17 cellular contexts compared by ENCODE assay signal in the genomic region with DNA sequence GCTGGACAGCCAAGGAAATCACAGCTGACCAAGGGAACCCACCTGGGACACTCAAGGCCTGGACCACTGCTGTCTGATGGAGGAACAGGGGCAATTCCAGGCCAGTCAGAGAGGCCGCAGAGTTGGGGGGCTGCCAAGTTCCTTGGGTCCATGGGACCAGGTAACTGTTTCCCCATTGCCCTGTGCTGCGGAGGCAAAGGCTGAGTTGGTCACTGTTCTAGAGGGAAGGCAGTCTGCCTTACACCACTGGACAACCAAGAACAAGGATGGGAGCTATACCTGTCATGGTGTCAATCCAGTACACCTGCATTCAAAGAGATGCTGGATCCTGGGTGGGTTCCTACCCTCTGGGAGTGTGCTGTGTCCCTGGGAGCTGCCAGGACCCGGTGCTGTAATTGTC. TPM values are rescaled to one million over a fixed set of nuclear protein-coding genes. Genes with fewer than 3 reads are reported as not detected.
DNase-seq lines count a peak whose midpoint lies in the region; ATAC-seq and TF ChIP-seq lines count a peak whose summit lies in the region.
"Had no signal": no experiment of that assay in that cellular context is flagged by ENCODE, and none has a peak within 500 bp of the region (broad histone marks: within the 10 kb centered on the region; RNA-seq: fewer than 3 reads in every experiment).

No MANE protein-coding gene starts in this region.

- H3K36me3 ChIP-seq in Peyer's patch = no peaks in the 10 kb centered on the region
- peaks cover 7% of the 10 kb centered on the region for H3K36me3 ChIP-seq in effector memory CD4-positive, alpha-beta T cell (ENCODE audit: control insufficient read depth, insufficient read depth, low read length)
- no peaks in the 10 kb centered on the region for H3K36me3 ChIP-seq in OCI-LY7 (ENCODE audit: insufficient read depth, low read length)
- H3K36me3 ChIP-seq: heart left ventricle, sigmoid colon, thoracic aorta had no signal

- no peaks in the 10 kb centered on the region for H3K79me2 ChIP-seq in OCI-LY7 (ENCODE audit: insufficient read depth, low read depth, low read length)

- TF ChIP-seq CTCF in Peyer's patch (IDR thresholded peaks at IDR 0.05) (no peak), OCI-LY7 (conservative IDR thresholded peaks at IDR 0.05; ENCODE audit: low read length) (no peak)

- POLR2A ChIA-PET in OCI-LY7 (lab: Charles Lee) = interaction anchor here (0.9 to 3.0 kb wide), 4 partner anchors 10 to 138 kb away, joined by 3 to 14 read pairs (median 3); partner anchors contain the start of gene SP140L

- ATAC-seq in activated naive CD4-positive, alpha-beta T cell treated with anti-CD3 and anti-CD28 coated beads, Interleukin-2, amount 50 U/mL, for 72 hours = no peak
- ATAC-seq: body of pancreas, heart left ventricle, PC-3, WTC11 had no signal

- no peak overlapping the region for H3K4me3 ChIP-seq in Peyer's patch
- no peak overlapping the region for H3K4me3 ChIP-seq in effector memory CD4-positive, alpha-beta T cell (ENCODE audit: insufficient read depth, low read depth, low read length, poor library complexity, severe bottlenecking)
- H3K4me3 ChIP-seq in OCI-LY7 (ENCODE audit: low read depth, low read length, poor library complexity, severe bottlenecking) = no peak overlapping the region
- H3K4me3 ChIP-seq: body of pancreas, heart left ventricle, sigmoid colon, thoracic aorta had no signal

- peaks cover 0 to 2% of the 10 kb centered on the region in 2 donors for H3K9me3 Mint-ChIP-seq in activated naive CD4-positive, alpha-beta T cell treated with anti-CD3 and anti-CD28 coated beads, Interleukin-2, amount 50 U/mL, for 72 hours

- H3K27me3 ChIP-seq in Peyer's patch = no peaks in the 10 kb centered on the region
- no peaks in the 10 kb centered on the region for H3K27me3 ChIP-seq in effector memory CD4-positive, alpha-beta T cell (replicated peaks; ENCODE audit: control insufficient read depth, insufficient read depth, low read length, poor library complexity, severe bottlenecking)
- H3K27me3 ChIP-seq: body of pancreas, heart left ventricle, sigmoid colon had no signal

- no peaks in the 10 kb centered on the region for H3K9me3 ChIP-seq in Peyer's patch
- H3K9me3 ChIP-seq in effector memory CD4-positive, alpha-beta T cell (ENCODE audit: control insufficient read depth, low read length) = no peaks in the 10 kb centered on the region
- peaks cover under 1% of the 10 kb centered on the region; the same call in 1 of the 2 replicates for H3K9me3 ChIP-seq in OCI-LY7 (ENCODE audit: low read length)
- H3K9me3 ChIP-seq: body of pancreas, thoracic aorta had no signal

- intact Hi-C loops in OCI-LY7 (cut with micrococcal nuclease; ENCODE audit: unreplicated experiment) = loop anchor here (5.0 kb wide), 2 partner anchors 90 to 110 kb away; partner anchors contain the start of gene SP140

- TF ChIP-seq POLR2A in Peyer's patch (IDR thresholded peaks at IDR 0.05) = no peak

- no peak for DNase-seq in activated naive CD4-positive, alpha-beta T cell treated with anti-CD3 and anti-CD28 coated beads, Interleukin-2, amount 50 U/mL, for 72 hours (ENCODE audit: low spot score in 2 of 2)
- no peak for DNase-seq in activated naive CD4-positive, alpha-beta T cell treated with anti-CD3 and anti-CD28 coated beads, Interleukin-2, amount 50 U/mL, for 16 hours
- DNase-seq in Peyer's patch (no peak), NOMO-1 treated with dmso at 0.1 percent for 144 hours (lab: John Stamatoyannopoulos, UW; ENCODE audit: unreplicated experiment) (no peak), OCI-LY7 (ENCODE audit: low spot score) (no peak), H4 (ENCODE audit: low spot score) (no peak)
- no peak for DNase-seq in effector memory CD4-positive, alpha-beta T cell
- DNase-seq: body of pancreas, DMS53, heart left ventricle, NCI-H748 treated with DMSO at 0.1 percent for 48 hours, PC-3, SIG-M5, sigmoid colon had no signal

- peak overlapping the region; percentile 26 to 82 (median 64) for H3K27ac ChIP-seq in Peyer's patch
- H3K27ac ChIP-seq in effector memory CD4-positive, alpha-beta T cell (ENCODE audit: insufficient read depth, low read length, poor library complexity, severe bottlenecking) = peak overlapping the region; percentile 48
- no peak overlapping the region for H3K27ac ChIP-seq in OCI-LY7 (ENCODE audit: low read depth, low read length, poor library complexity, severe bottlenecking)
- H3K27ac ChIP-seq: body of pancreas, sigmoid colon, thoracic aorta had no signal

- peaks cover 21 to 44% of the 10 kb centered on the region in 2 donors for H3K36me3 Mint-ChIP-seq in activated naive CD4-positive, alpha-beta T cell treated with anti-CD3 and anti-CD28 coated beads, Interleukin-2, amount 50 U/mL, for 72 hours
- H3K36me3 Mint-ChIP-seq: mesothelial cell of epicardium had no signal

- peaks cover 0 to 12% (median 4%) of the 10 kb centered on the region in 4 donors for H3K4me1 ChIP-seq in Peyer's patch
- H3K4me1 ChIP-seq in effector memory CD4-positive, alpha-beta T cell (ENCODE audit: control insufficient read depth, insufficient read depth, low read length, poor library complexity, severe bottlenecking) = peaks cover 39% of the 10 kb centered on the region
- H3K4me1 ChIP-seq in OCI-LY7 (ENCODE audit: insufficient read depth, low read length, poor library complexity, severe bottlenecking) = peaks cover 25% of the 10 kb centered on the region
- H3K4me1 ChIP-seq: body of pancreas, sigmoid colon had no signal

- BruUV-seq in OCI-LY7 (replicated peaks; lab: Mats Ljungman, UMichigan) = no TSS peak

- no peak overlapping the region for H3K4me2 ChIP-seq in OCI-LY7 (ENCODE audit: low read length)

- CTCF ChIA-PET in OCI-LY7 (lab: Charles Lee; ENCODE audit: unreplicated experiment) = no interaction called here

- H4K20me1 ChIP-seq in OCI-LY7 (ENCODE audit: insufficient read depth, low read length) = no peaks in the 10 kb centered on the region

- no peak overlapping the region for H2AFZ ChIP-seq in OCI-LY7 (ENCODE audit: low read length)

- H3K27ac Mint-ChIP-seq in activated naive CD4-positive, alpha-beta T cell treated with anti-CD3 and anti-CD28 coated beads, Interleukin-2, amount 50 U/mL, for 72 hours = peak overlapping the region; percentile 68 to 76
- H3K27ac Mint-ChIP-seq: mesothelial cell of epicardium, WTC11 had no signal

- no peaks in the 10 kb centered on the region for H3K9me2 ChIP-seq in OCI-LY7 (ENCODE audit: insufficient read depth, low read length)

RNA-seq across cellular contexts. Expression of gene SP140L, which starts 9.6 kb away (rescaled TPM):
- total RNA-seq in activated naive CD4-positive, alpha-beta T cell treated with anti-CD3 and anti-CD28 coated beads, Interleukin-2, amount 50 U/mL, for 72 hours = 10 to 100 TPM; 52.8 to 71.2 TPM
- total RNA-seq in Peyer's patch (10 to 100 TPM; 22.1 to 53.6 (median 35.7) TPM), OCI-LY7 (2022) (17.0 and 19.3 TPM in 2 replicates)
- 7.5 and 10.4 TPM in 2 replicates for total RNA-seq in OCI-LY7 (2014; rRNA removed; shearing (Covaris generic))
- 4.7 and 7.2 TPM in 2 replicates for total RNA-seq in H4 (2014; rRNA removed; shearing (Covaris generic))
